2 cellular contexts compared by ENCODE assay signal in genomic region chr20:462199-462991, GRCh38.
TF ChIP-seq lines count a peak whose summit lies in the region.

TSS of gene TBC1D20 (minus strand) at chr20:462533. CDS start at chr20:462405, 128 bp downstream.

TF ChIP-seq in A549, 52 proteins besides CTCF, POLR2A, EP300 and RAD21 (continued from another document):
- TF ChIP-seq USF2 (IDR thresholded peaks at IDR 0.05): peak; percentile 76
- no peak for TF ChIP-seq HES2 (IDR thresholded peaks at IDR 0.05)
- no peak for TF ChIP-seq HEYL (CRISPR knock-in tag; IDR thresholded peaks at IDR 0.05)

TF ChIP-seq in GM12878, 131 proteins besides CTCF, POLR2A, EP300 and RAD21 (continued from another document):
- no peak for TF ChIP-seq IRF3 (IDR thresholded peaks at IDR 0.05)
- peak; percentile 55; the same call in 1 of the 2 replicates for TF ChIP-seq RAD51 (IDR thresholded peaks at IDR 0.05)
- TF ChIP-seq CBFB (IDR thresholded peaks at IDR 0.05; ENCODE audit: low read depth): no peak
- no peak for TF ChIP-seq MEF2A (IDR thresholded peaks at IDR 0.05; ENCODE audit: insufficient read depth, low read depth, low read length)
- TF ChIP-seq PAX5 (IDR thresholded peaks at IDR 0.05; ENCODE audit: borderline replicate concordance, low read depth, low read length): 0 out of 2 replicates have a peak, but pooled peaks have one; percentile 28
- no peak for TF ChIP-seq MTA3 (IDR thresholded peaks at IDR 0.05; ENCODE audit: borderline replicate concordance, low read length)
- peak; percentile 39; the same call in 1 of the 2 replicates for TF ChIP-seq TAF1 (IDR thresholded peaks at IDR 0.05; ENCODE audit: borderline replicate concordance, low read depth, low read length)
- 0 out of 2 replicates have a peak, but pooled peaks have one; percentile 50 for TF ChIP-seq ZNF217 (IDR thresholded peaks at IDR 0.05)
- peak; percentile 67 for TF ChIP-seq NR2F1 (conservative IDR thresholded peaks at IDR 0.05)
- TF ChIP-seq CREM (IDR thresholded peaks at IDR 0.05; ENCODE audit: low read depth): peak; percentile 5; the same call in 1 of the 2 replicates
- peak; percentile 69 for TF ChIP-seq NBN (IDR thresholded peaks at IDR 0.05)
- peak; percentile 57 for TF ChIP-seq NRF1 (conservative IDR thresholded peaks at IDR 0.05; ENCODE audit: low read depth, low read length)
- TF ChIP-seq SREBF2 (IDR thresholded peaks at IDR 0.05; ENCODE audit: low read length): no peak
- 0 out of 2 replicates have a peak, but pooled peaks have one; percentile 14 for TF ChIP-seq CHD2 (IDR thresholded peaks at IDR 0.05; ENCODE audit: borderline replicate concordance, low read depth, low read length)
- 0 out of 2 replicates have a peak, but pooled peaks have one; percentile 41 for TF ChIP-seq ZSCAN29 (IDR thresholded peaks at IDR 0.05)
- TF ChIP-seq YY1 (IDR thresholded peaks at IDR 0.05; ENCODE audit: low read depth, low read length): 0 out of 2 replicates have a peak, but pooled peaks have one; percentile 22
- TF ChIP-seq MAX (IDR thresholded peaks at IDR 0.05; ENCODE audit: low read depth, low read length): peak; percentile 86
- TF ChIP-seq EZH2 (IDR thresholded peaks at IDR 0.05; ENCODE audit: borderline replicate concordance, control insufficient read depth, low read depth, low read length): no peak
- peak; percentile 89 for TF ChIP-seq USF2 (IDR thresholded peaks at IDR 0.05; ENCODE audit: borderline replicate concordance, low read depth, low read length)
- no peak for TF ChIP-seq NKRF (conservative IDR thresholded peaks at IDR 0.05)
- TF ChIP-seq RELA (IDR thresholded peaks at IDR 0.05; ENCODE audit: borderline replicate concordance, partially characterized antibody): peak; percentile 56
- no peak for TF ChIP-seq YBX1 (IDR thresholded peaks at IDR 0.05)
- TF ChIP-seq NR2C2 (IDR thresholded peaks at IDR 0.05; ENCODE audit: borderline replicate concordance, control insufficient read depth, insufficient read length, low read depth): no peak
- TF ChIP-seq RUNX3 (IDR thresholded peaks at IDR 0.05; ENCODE audit: low read length): peak; percentile 14; the same call in 1 of the 2 replicates
